Comparison of ENCODE assay signal across 9 cellular contexts in the genomic region with DNA sequence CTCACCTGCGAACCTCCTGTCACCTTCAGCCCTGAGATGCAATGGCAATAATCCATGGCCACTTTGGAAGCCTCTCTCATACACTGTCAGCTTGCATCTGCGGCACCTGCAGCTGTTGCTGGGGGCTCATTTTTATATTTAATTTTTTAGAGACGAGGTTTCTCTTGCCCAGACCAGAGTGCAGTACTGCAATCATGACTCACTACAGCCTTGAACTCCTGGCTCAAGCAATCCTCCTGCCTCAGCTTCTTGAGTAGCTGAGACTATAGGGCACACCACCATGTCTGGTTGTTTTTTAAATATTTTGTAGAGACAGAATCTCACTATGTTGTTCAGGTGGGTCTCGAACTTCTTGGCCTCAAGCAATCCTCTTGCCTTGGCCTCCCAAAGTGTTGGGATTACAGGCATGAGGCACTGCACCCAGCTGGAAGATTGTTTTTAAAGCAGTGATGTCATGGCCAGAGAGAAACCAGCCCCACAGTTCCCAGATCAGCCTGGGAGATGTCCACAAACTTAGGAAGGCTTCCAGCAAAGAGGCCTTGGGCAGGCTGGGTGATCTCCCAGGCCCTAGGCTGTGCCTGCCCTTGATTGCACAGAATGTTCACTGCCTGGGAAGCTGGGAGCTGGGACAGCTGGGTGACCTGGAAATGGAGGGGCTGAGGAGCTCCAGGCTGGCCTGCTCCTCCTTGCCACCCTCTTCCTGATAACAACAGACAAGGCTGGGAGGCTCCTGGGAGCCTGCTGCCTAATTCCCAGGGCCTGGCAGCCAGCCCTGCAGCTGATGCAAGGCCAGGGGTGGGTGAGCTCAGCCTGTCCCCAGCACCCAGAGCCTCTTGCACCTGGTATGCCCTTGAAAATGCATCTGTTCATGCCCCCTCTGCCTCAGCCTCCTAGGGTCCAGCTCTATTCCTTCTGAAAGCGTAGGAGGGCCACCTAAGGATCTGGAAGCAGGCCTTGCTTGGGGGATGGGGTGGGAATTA. TPM values are rescaled to one million over a fixed set of nuclear protein-coding genes. Genes with fewer than 3 reads are reported as not detected.
DNase-seq lines count a peak whose midpoint lies in the region; FAIRE-seq and TF ChIP-seq lines count a peak whose summit lies in the region.
"Had no signal": no experiment of that assay in that cellular context is flagged by ENCODE, and none has a peak within 500 bp of the region (broad histone marks: within the 10 kb centered on the region; RNA-seq: fewer than 3 reads in every experiment).

No MANE protein-coding gene starts in this region.

- H3K4me3 ChIP-seq in WERI-Rb-1 (ENCODE audit: low read depth, low read length), result no peak overlapping the region
- H3K4me3 ChIP-seq in keratinocyte (ENCODE audit: control insufficient read depth in 2 of 3, extremely low read depth in 1 of 3, insufficient read depth in 2 of 3, low read depth in 1 of 3, low read length in 3 of 3), result no peak overlapping the region
- no peak overlapping the region for H3K4me3 ChIP-seq in tibial artery

- H3K27ac Mint-ChIP-seq in activated CD4-positive, alpha-beta T cell treated with anti-CD3 and anti-CD28 coated beads, Interleukin-2, amount 10 ng/mL, durations not matched to agents 24 days and 14 days, result no peak overlapping the region

- peaks cover 2% of the 10 kb centered on the region for H3K4me1 Mint-ChIP-seq in activated CD4-positive, alpha-beta T cell treated with anti-CD3 and anti-CD28 coated beads, Interleukin-2, amount 10 ng/mL, durations not matched to agents 24 days and 14 days

- no peak for TF ChIP-seq CTCF in WERI-Rb-1 (IDR thresholded peaks at IDR 0.05; ENCODE audit: low read depth, low read length)
- TF ChIP-seq CTCF in keratinocyte (optimal IDR thresholded peaks at IDR 0.05 in 1 of 3, IDR thresholded peaks at IDR 0.05 in 1 of 3, conservative IDR thresholded peaks at IDR 0.05 in 1 of 3; ENCODE audit: extremely low read depth in 1 of 3, insufficient read depth in 2 of 3, low read length in 3 of 3), result no peak
- no peak for TF ChIP-seq CTCF in tibial artery (IDR thresholded peaks at IDR 0.05)

- no peaks in the 10 kb centered on the region for H3K27me3 Mint-ChIP-seq in activated CD4-positive, alpha-beta T cell treated with anti-CD3 and anti-CD28 coated beads, Interleukin-2, amount 10 ng/mL, durations not matched to agents 24 days and 14 days
- H3K27me3 Mint-ChIP-seq: dendritic cell treated with granulocyte-macrophage colony-stimulating factor and Interleukin-4, amounts not matched to agents 40 ng/mL and 50 ng/mL, for 4 days had no signal

- intact Hi-C loops in tibial artery (cut with DNase I; ENCODE audit: low total_unique reads), result no loop called here
- intact Hi-C loops in activated CD4-positive, alpha-beta T cell treated with anti-CD3 and anti-CD28 coated beads, Interleukin-2, amount 10 ng/mL, durations not matched to agents 24 days and 14 days (cut with micrococcal nuclease), result no loop called here

- no peaks in the 10 kb centered on the region for H3K9me3 Mint-ChIP-seq in activated CD4-positive, alpha-beta T cell treated with anti-CD3 and anti-CD28 coated beads, Interleukin-2, amount 10 ng/mL, durations not matched to agents 24 days and 14 days
- H3K9me3 Mint-ChIP-seq: dendritic cell treated with granulocyte-macrophage colony-stimulating factor and Interleukin-4, amounts not matched to agents 40 ng/mL and 50 ng/mL, for 4 days had no signal

- FAIRE-seq in keratinocyte (lab: Jason Lieb, UNC) (no peak), H54 (lab: Jason Lieb, UNC) (no peak)

- dilution Hi-C loops in keratinocyte (cut with MboI; ENCODE audit: extremely low pct_ligation_motif_present, low sequenced_read_pairs), result no loop called here

- H3K4me2 ChIP-seq in keratinocyte (ENCODE audit: control insufficient read depth, extremely low read depth, insufficient read depth, low read depth, low read length), result peak overlapping the region; percentile 22

- no peaks in the 10 kb centered on the region for H3K79me2 ChIP-seq in keratinocyte (ENCODE audit: control insufficient read depth, insufficient read depth, low read length)

- H3K36me3 Mint-ChIP-seq in activated CD4-positive, alpha-beta T cell treated with anti-CD3 and anti-CD28 coated beads, Interleukin-2, amount 10 ng/mL, durations not matched to agents 24 days and 14 days (ENCODE audit: low read depth), result no peaks in the 10 kb centered on the region

- H3K27ac ChIP-seq in WERI-Rb-1 (peak overlapping the region; percentile 28), keratinocyte (ENCODE audit: control insufficient read depth, insufficient read depth, low read length) (peak overlapping the region; percentile 6), tibial artery (peak overlapping the region; percentile 72 to 75)

- DNase-seq in HT1080 (ENCODE audit: low read depth) (peak; percentile 42), WERI-Rb-1 (no peak), keratinocyte (ENCODE audit: low read depth, low spot score) (no peak), tibial artery (peak in 1 of 2 donors; percentile 80), H54 (ENCODE audit: insufficient read length, low spot score) (no peak)
- DNase-seq in activated naive CD4-positive, alpha-beta T cell (lab: John Stamatoyannopoulos, UW), result no peak
- no peak for DNase-seq in effector CD4-positive, alpha-beta T cell
- no peak for DNase-seq in activated CD4-positive, alpha-beta T cell treated with anti-CD3 and anti-CD28 coated beads, Interleukin-2, amount 10 ng/mL, durations not matched to agents 24 days and 14 days

- peak overlapping the region; percentile 9 for H3K9ac ChIP-seq in keratinocyte (ENCODE audit: control insufficient read depth, extremely low read depth, insufficient read depth, low read length)

- no peak overlapping the region for H3K4me3 Mint-ChIP-seq in activated CD4-positive, alpha-beta T cell treated with anti-CD3 and anti-CD28 coated beads, Interleukin-2, amount 10 ng/mL, durations not matched to agents 24 days and 14 days
- H3K4me3 Mint-ChIP-seq: dendritic cell treated with granulocyte-macrophage colony-stimulating factor and Interleukin-4, amounts not matched to agents 40 ng/mL and 50 ng/mL, for 4 days had no signal

- H3K4me1 ChIP-seq in keratinocyte (ENCODE audit: control insufficient read depth, extremely low read depth, insufficient read depth, low read length), result peaks cover 18% of the 10 kb centered on the region
- peaks cover 0 to 14% (median 8%) of the 10 kb centered on the region in 4 donors for H3K4me1 ChIP-seq in tibial artery

- no peaks in the 10 kb centered on the region for H3K27me3 ChIP-seq in WERI-Rb-1 (ENCODE audit: insufficient read depth, low read depth, severe bottlenecking)
- no peaks in the 10 kb centered on the region for H3K27me3 ChIP-seq in keratinocyte (ENCODE audit: control insufficient read depth, extremely low read depth, insufficient read depth, low read length)
- no peaks in the 10 kb centered on the region for H3K27me3 ChIP-seq in tibial artery

- H3K9me3 ChIP-seq in WERI-Rb-1 (ENCODE audit: severe bottlenecking), result no peaks in the 10 kb centered on the region
- H3K9me3 ChIP-seq in keratinocyte (ENCODE audit: control insufficient read depth, low read depth, low read length), result no peaks in the 10 kb centered on the region
- no peaks in the 10 kb centered on the region for H3K9me3 ChIP-seq in tibial artery

- H3K36me3 ChIP-seq in WERI-Rb-1 (no peaks in the 10 kb centered on the region), keratinocyte (ENCODE audit: control insufficient read depth in 2 of 2, extremely low read depth in 1 of 2, insufficient read depth in 2 of 2, low read length in 2 of 2) (no peaks in the 10 kb centered on the region), tibial artery (no peaks in the 10 kb centered on the region)

- peak overlapping the region; percentile 83 for H2AFZ ChIP-seq in keratinocyte (ENCODE audit: control insufficient read depth, low read length)

- no peaks in the 10 kb centered on the region for H3K9me1 ChIP-seq in keratinocyte (ENCODE audit: control insufficient read depth, extremely low read depth, insufficient read depth, low read length)

- no peaks in the 10 kb centered on the region for H4K20me1 ChIP-seq in keratinocyte (ENCODE audit: control insufficient read depth, extremely low read depth, insufficient read depth, low read length)

- TF ChIP-seq POLR2A in H54 (IDR thresholded peaks at IDR 0.05; ENCODE audit: low read depth, low read length), result no peak

RNA-seq across cellular contexts. Expression of gene SH2D6, which starts 27.1 kb away (rescaled TPM):
- 0.26 TPM in 1 of 2 replicates, not detected in the other for total RNA-seq in HT1080 (2014; rRNA removed; shearing (Covaris generic))
- polyA plus RNA-seq in HT1080 (2015; cell fraction: cytosol; rRNA removed), result 0.17 and 0.28 TPM in 2 replicates
- polyA plus RNA-seq in HT1080 (2015; cell fraction: nucleus; rRNA removed), result 0.24 and 0.35 TPM in 2 replicates
- polyA plus RNA-seq in keratinocyte, result 0.10 to 0.21 TPM in 2 of 3 replicates, not detected in the other
- polyA plus RNA-seq in keratinocyte (2011; ENCODE audit: low read depth), result not detected
- not detected in 2 replicates for polyA plus RNA-seq in keratinocyte (2011; cell fraction: cytosol; rRNA removed)
- polyA plus RNA-seq in keratinocyte (2011; cell fraction: nucleus; rRNA removed), result not detected in 2 replicates
- polyA plus RNA-seq in keratinocyte (2012; ENCODE audit: low replicate concordance), result 0.09 TPM in 1 of 2 replicates, not detected in the other
- 0.56 TPM in 1 of 3 replicates, not detected in the others for polyA minus RNA-seq in keratinocyte
- polyA minus RNA-seq in keratinocyte (2011; cell fraction: cytosol; rRNA and poly(A)+ RNA removed), result not detected
- not detected in 2 replicates for polyA minus RNA-seq in keratinocyte (2011; cell fraction: nucleus; rRNA and poly(A)+ RNA removed)
- 0.69 and 0.96 TPM in 2 replicates for total RNA-seq in activated CD4-positive, alpha-beta T cell treated with anti-CD3 and anti-CD28 coated beads, Interleukin-2, amount 10 ng/mL, durations not matched to agents 24 days and 14 days

RNA-seq across cellular contexts. Expression of gene CAPG, which starts 35.4 kb away (rescaled TPM):
- 349 and 399 TPM in 2 replicates for total RNA-seq in HT1080 (2014; rRNA removed; shearing (Covaris generic))
- polyA plus RNA-seq in HT1080 (2015; cell fraction: cytosol; rRNA removed), result 49.7 and 62.8 TPM in 2 replicates
- polyA plus RNA-seq in HT1080 (2015; cell fraction: nucleus; rRNA removed), result 57.6 and 66.0 TPM in 2 replicates
- 466 to 683 TPM (median 503 TPM) in 3 replicates for polyA plus RNA-seq in keratinocyte
- 123 TPM for polyA plus RNA-seq in keratinocyte (2011; ENCODE audit: low read depth)
- polyA plus RNA-seq in keratinocyte (2011; cell fraction: cytosol; rRNA removed), result 321 and 549 TPM in 2 replicates
- 232 and 338 TPM in 2 replicates for polyA plus RNA-seq in keratinocyte (2011; cell fraction: nucleus; rRNA removed)
- 352 and 538 TPM in 2 replicates for polyA plus RNA-seq in keratinocyte (2012; ENCODE audit: low replicate concordance)
- polyA minus RNA-seq in keratinocyte, result 216 to 344 TPM (median 339 TPM) in 3 replicates
- polyA minus RNA-seq in keratinocyte (2011; cell fraction: cytosol; rRNA and poly(A)+ RNA removed), result 273 TPM
- polyA minus RNA-seq in keratinocyte (2011; cell fraction: nucleus; rRNA and poly(A)+ RNA removed), result 94.0 and 95.3 TPM in 2 replicates
- 51.6 and 63.6 TPM in 2 replicates for total RNA-seq in activated CD4-positive, alpha-beta T cell treated with anti-CD3 and anti-CD28 coated beads, Interleukin-2, amount 10 ng/mL, durations not matched to agents 24 days and 14 days

Comparison
In these comparisons a context has a peak if more than half of its experiments do, and no peak if none do; other contexts are left out.
1. H3K27ac ChIP-seq: peak in every context shown above with its lines; median percentile 74 in tibial artery; 28 in WERI-Rb-1; 6 in keratinocyte.